In genomic region chr1:151198254-151199127, GRCh38 we compare ENCODE assay signal across 1 cellular context.
TF ChIP-seq lines count a peak whose summit lies in the region.

A gene with protein sequence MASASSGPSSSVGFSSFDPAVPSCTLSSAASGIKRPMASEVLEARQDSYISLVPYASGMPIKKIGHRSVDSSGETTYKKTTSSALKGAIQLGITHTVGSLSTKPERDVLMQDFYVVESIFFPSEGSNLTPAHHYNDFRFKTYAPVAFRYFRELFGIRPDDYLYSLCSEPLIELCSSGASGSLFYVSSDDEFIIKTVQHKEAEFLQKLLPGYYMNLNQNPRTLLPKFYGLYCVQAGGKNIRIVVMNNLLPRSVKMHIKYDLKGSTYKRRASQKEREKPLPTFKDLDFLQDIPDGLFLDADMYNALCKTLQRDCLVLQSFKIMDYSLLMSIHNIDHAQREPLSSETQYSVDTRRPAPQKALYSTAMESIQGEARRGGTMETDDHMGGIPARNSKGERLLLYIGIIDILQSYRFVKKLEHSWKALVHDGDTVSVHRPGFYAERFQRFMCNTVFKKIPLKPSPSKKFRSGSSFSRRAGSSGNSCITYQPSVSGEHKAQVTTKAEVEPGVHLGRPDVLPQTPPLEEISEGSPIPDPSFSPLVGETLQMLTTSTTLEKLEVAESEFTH (plus strand): TSS chr1:151198552. CDS start chr1:151198997, 445 bp downstream.

TF ChIP-seq in HepG2, 621 proteins besides CTCF, POLR2A, EP300 and RAD21 (continued from another document and continues in another):
- peak; percentile 7; the same call in 1 of the 2 replicates for TF ChIP-seq ZNF598 (CRISPR knock-in tag; IDR thresholded peaks at IDR 0.05; ENCODE audit: borderline replicate concordance)
- peak; percentile 96 for TF ChIP-seq GATAD2A (CRISPR knock-in tag; IDR thresholded peaks at IDR 0.05)
- TF ChIP-seq HDAC1 (CRISPR knock-in tag; IDR thresholded peaks at IDR 0.05) = peak; percentile 52; the same call in 1 of the 2 replicates
- peak; percentile 57; the same call in 1 of the 2 replicates for TF ChIP-seq ZNF780A (CRISPR knock-in tag; IDR thresholded peaks at IDR 0.05)
- peak; percentile 43 for TF ChIP-seq ZNF883 (CRISPR knock-in tag; IDR thresholded peaks at IDR 0.05; ENCODE audit: not compliant biosample characterization)
- TF ChIP-seq MEIS2 (CRISPR knock-in tag; IDR thresholded peaks at IDR 0.05) = peak; percentile 42
- no peak for TF ChIP-seq WIZ (CRISPR knock-in tag; IDR thresholded peaks at IDR 0.05)
- peak; percentile 64 for TF ChIP-seq AGO2 (optimal IDR thresholded peaks at IDR 0.05; ENCODE audit: low read depth, low read length)
- TF ChIP-seq ZGPAT (CRISPR knock-in tag; IDR thresholded peaks at IDR 0.05) = peak; percentile 67
- peak; percentile 86 for TF ChIP-seq ZFY (CRISPR knock-in tag; IDR thresholded peaks at IDR 0.05)
- TF ChIP-seq MYC (CRISPR knock-in tag; IDR thresholded peaks at IDR 0.05; ENCODE audit: borderline replicate concordance) = peak; percentile 47; the same call in 1 of the 2 replicates
- TF ChIP-seq ZBTB21 (CRISPR knock-in tag; IDR thresholded peaks at IDR 0.05) = no peak
- TF ChIP-seq TBX3 (IDR thresholded peaks at IDR 0.05; ENCODE audit: borderline replicate concordance) = no peak
- TF ChIP-seq ZNF326 (CRISPR knock-in tag; IDR thresholded peaks at IDR 0.05; ENCODE audit: borderline replicate concordance) = no peak
- 0 out of 2 replicates have a peak, but pooled peaks have one; percentile 55 for TF ChIP-seq ZNF615 (CRISPR knock-in tag; IDR thresholded peaks at IDR 0.05; ENCODE audit: borderline replicate concordance)
- TF ChIP-seq, protein P1, sequence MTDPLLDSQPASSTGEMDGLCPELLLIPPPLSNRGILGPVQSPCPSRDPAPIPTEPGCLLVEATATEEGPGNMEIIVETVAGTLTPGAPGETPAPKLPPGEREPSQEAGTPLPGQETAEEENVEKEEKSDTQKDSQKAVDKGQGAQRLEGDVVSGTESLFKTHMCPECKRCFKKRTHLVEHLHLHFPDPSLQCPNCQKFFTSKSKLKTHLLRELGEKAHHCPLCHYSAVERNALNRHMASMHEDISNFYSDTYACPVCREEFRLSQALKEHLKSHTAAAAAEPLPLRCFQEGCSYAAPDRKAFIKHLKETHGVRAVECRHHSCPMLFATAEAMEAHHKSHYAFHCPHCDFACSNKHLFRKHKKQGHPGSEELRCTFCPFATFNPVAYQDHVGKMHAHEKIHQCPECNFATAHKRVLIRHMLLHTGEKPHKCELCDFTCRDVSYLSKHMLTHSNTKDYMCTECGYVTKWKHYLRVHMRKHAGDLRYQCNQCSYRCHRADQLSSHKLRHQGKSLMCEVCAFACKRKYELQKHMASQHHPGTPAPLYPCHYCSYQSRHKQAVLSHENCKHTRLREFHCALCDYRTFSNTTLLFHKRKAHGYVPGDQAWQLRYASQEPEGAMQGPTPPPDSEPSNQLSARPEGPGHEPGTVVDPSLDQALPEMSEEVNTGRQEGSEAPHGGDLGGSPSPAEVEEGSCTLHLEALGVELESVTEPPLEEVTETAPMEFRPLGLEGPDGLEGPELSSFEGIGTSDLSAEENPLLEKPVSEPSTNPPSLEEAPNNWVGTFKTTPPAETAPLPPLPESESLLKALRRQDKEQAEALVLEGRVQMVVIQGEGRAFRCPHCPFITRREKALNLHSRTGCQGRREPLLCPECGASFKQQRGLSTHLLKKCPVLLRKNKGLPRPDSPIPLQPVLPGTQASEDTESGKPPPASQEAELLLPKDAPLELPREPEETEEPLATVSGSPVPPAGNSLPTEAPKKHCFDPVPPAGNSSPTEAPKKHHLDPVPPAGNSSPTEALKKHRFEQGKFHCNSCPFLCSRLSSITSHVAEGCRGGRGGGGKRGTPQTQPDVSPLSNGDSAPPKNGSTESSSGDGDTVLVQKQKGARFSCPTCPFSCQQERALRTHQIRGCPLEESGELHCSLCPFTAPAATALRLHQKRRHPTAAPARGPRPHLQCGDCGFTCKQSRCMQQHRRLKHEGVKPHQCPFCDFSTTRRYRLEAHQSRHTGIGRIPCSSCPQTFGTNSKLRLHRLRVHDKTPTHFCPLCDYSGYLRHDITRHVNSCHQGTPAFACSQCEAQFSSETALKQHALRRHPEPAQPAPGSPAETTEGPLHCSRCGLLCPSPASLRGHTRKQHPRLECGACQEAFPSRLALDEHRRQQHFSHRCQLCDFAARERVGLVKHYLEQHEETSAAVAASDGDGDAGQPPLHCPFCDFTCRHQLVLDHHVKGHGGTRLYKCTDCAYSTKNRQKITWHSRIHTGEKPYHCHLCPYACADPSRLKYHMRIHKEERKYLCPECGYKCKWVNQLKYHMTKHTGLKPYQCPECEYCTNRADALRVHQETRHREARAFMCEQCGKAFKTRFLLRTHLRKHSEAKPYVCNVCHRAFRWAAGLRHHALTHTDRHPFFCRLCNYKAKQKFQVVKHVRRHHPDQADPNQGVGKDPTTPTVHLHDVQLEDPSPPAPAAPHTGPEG (CRISPR knock-in tag; IDR thresholded peaks at IDR 0.05) = peak; percentile 87
- TF ChIP-seq, protein P2, sequence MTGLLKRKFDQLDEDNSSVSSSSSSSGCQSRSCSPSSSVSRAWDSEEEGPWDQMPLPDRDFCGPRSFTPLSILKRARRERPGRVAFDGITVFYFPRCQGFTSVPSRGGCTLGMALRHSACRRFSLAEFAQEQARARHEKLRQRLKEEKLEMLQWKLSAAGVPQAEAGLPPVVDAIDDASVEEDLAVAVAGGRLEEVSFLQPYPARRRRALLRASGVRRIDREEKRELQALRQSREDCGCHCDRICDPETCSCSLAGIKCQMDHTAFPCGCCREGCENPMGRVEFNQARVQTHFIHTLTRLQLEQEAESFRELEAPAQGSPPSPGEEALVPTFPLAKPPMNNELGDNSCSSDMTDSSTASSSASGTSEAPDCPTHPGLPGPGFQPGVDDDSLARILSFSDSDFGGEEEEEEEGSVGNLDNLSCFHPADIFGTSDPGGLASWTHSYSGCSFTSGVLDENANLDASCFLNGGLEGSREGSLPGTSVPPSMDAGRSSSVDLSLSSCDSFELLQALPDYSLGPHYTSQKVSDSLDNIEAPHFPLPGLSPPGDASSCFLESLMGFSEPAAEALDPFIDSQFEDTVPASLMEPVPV (CRISPR knock-in tag; IDR thresholded peaks at IDR 0.05) = no peak
- 0 out of 2 replicates have a peak, but pooled peaks have one; percentile 0 for TF ChIP-seq ZNF747 (CRISPR knock-in tag; IDR thresholded peaks at IDR 0.05; ENCODE audit: borderline replicate concordance)
- peak; percentile 79 for TF ChIP-seq HOXA3 (CRISPR knock-in tag; IDR thresholded peaks at IDR 0.05)
- peak; percentile 89 for TF ChIP-seq GATAD1 (CRISPR knock-in tag; IDR thresholded peaks at IDR 0.05)
- TF ChIP-seq ZNF224 (CRISPR knock-in tag; IDR thresholded peaks at IDR 0.05) = no peak
- peak; percentile 69; the same call in 1 of the 2 replicates for TF ChIP-seq ZFP91 (CRISPR knock-in tag; IDR thresholded peaks at IDR 0.05; ENCODE audit: borderline replicate concordance)
- no peak for TF ChIP-seq KDM5B (CRISPR knock-in tag; IDR thresholded peaks at IDR 0.05; ENCODE audit: borderline replicate concordance)
- TF ChIP-seq, protein P3, sequence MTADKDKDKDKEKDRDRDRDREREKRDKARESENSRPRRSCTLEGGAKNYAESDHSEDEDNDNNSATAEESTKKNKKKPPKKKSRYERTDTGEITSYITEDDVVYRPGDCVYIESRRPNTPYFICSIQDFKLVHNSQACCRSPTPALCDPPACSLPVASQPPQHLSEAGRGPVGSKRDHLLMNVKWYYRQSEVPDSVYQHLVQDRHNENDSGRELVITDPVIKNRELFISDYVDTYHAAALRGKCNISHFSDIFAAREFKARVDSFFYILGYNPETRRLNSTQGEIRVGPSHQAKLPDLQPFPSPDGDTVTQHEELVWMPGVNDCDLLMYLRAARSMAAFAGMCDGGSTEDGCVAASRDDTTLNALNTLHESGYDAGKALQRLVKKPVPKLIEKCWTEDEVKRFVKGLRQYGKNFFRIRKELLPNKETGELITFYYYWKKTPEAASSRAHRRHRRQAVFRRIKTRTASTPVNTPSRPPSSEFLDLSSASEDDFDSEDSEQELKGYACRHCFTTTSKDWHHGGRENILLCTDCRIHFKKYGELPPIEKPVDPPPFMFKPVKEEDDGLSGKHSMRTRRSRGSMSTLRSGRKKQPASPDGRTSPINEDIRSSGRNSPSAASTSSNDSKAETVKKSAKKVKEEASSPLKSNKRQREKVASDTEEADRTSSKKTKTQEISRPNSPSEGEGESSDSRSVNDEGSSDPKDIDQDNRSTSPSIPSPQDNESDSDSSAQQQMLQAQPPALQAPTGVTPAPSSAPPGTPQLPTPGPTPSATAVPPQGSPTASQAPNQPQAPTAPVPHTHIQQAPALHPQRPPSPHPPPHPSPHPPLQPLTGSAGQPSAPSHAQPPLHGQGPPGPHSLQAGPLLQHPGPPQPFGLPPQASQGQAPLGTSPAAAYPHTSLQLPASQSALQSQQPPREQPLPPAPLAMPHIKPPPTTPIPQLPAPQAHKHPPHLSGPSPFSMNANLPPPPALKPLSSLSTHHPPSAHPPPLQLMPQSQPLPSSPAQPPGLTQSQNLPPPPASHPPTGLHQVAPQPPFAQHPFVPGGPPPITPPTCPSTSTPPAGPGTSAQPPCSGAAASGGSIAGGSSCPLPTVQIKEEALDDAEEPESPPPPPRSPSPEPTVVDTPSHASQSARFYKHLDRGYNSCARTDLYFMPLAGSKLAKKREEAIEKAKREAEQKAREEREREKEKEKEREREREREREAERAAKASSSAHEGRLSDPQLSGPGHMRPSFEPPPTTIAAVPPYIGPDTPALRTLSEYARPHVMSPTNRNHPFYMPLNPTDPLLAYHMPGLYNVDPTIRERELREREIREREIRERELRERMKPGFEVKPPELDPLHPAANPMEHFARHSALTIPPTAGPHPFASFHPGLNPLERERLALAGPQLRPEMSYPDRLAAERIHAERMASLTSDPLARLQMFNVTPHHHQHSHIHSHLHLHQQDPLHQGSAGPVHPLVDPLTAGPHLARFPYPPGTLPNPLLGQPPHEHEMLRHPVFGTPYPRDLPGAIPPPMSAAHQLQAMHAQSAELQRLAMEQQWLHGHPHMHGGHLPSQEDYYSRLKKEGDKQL (CRISPR knock-in tag; IDR thresholded peaks at IDR 0.05; ENCODE audit: low read depth) = no peak
- TF ChIP-seq IKZF1 (IDR thresholded peaks at IDR 0.05) = no peak
- peak; percentile 48; the same call in 1 of the 2 replicates for TF ChIP-seq ZSCAN31 (CRISPR knock-in tag; IDR thresholded peaks at IDR 0.05; ENCODE audit: low read depth)
- TF ChIP-seq, protein P4, sequence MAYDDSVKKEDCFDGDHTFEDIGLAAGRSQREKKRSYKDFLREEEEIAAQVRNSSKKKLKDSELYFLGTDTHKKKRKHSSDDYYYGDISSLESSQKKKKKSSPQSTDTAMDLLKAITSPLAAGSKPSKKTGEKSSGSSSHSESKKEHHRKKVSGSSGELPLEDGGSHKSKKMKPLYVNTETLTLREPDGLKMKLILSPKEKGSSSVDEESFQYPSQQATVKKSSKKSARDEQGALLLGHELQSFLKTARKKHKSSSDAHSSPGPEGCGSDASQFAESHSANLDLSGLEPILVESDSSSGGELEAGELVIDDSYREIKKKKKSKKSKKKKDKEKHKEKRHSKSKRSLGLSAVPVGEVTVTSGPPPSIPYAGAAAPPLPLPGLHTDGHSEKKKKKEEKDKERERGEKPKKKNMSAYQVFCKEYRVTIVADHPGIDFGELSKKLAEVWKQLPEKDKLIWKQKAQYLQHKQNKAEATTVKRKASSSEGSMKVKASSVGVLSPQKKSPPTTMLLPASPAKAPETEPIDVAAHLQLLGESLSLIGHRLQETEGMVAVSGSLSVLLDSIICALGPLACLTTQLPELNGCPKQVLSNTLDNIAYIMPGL (CRISPR knock-in tag; IDR thresholded peaks at IDR 0.05; ENCODE audit: borderline replicate concordance in 1 of 2, low read depth in 1 of 2) = peak; percentile 49 to 69; a peak in 3 of 4 replicates
- no peak for TF ChIP-seq FOXA1 (IDR thresholded peaks at IDR 0.05)
- TF ChIP-seq FOXA1 (CRISPR knock-in tag; IDR thresholded peaks at IDR 0.05) = no peak
- TF ChIP-seq, protein P5, sequence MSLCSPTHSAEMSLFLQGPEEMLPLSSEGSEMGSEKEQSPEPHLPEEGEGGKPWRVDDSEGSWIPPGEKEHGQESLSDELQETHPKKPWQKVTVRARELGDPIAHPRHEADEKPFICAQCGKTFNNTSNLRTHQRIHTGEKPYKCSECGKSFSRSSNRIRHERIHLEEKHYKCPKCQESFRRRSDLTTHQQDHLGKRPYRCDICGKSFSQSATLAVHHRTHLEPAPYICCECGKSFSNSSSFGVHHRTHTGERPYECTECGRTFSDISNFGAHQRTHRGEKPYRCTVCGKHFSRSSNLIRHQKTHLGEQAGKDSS (CRISPR knock-in tag; IDR thresholded peaks at IDR 0.05; ENCODE audit: borderline replicate concordance, low read depth) = peak; percentile 71; the same call in 1 of the 2 replicates
- TF ChIP-seq DNMT1 (CRISPR knock-in tag; IDR thresholded peaks at IDR 0.05) = no peak
- TF ChIP-seq PHF20 (CRISPR knock-in tag; IDR thresholded peaks at IDR 0.05) = peak; percentile 62
- TF ChIP-seq GLI4 (CRISPR knock-in tag; IDR thresholded peaks at IDR 0.05; ENCODE audit: borderline replicate concordance) = peak; percentile 83; the same call in 1 of the 2 replicates
- TF ChIP-seq ZIK1 (CRISPR knock-in tag; IDR thresholded peaks at IDR 0.05; ENCODE audit: borderline replicate concordance, low read depth) = 0 out of 2 replicates have a peak, but pooled peaks have one; percentile 30
- no peak for TF ChIP-seq ZKSCAN1 (IDR thresholded peaks at IDR 0.05; ENCODE audit: low read length)
- no peak for TF ChIP-seq GPN1 (CRISPR knock-in tag; IDR thresholded peaks at IDR 0.05; ENCODE audit: borderline replicate concordance)
- TF ChIP-seq TBL1XR1 (IDR thresholded peaks at IDR 0.05; ENCODE audit: borderline replicate concordance, low read length, partially characterized antibody) = peak; percentile 33
- peak; percentile 74; the same call in 1 of the 2 replicates for TF ChIP-seq MXD3 (CRISPR knock-in tag; IDR thresholded peaks at IDR 0.05)
- TF ChIP-seq ZC3H4 (CRISPR knock-in tag; IDR thresholded peaks at IDR 0.05; ENCODE audit: borderline replicate concordance) = peak; percentile 41; the same call in 1 of the 2 replicates
